1 cellular context compared by ENCODE assay signal in the genomic region with DNA sequence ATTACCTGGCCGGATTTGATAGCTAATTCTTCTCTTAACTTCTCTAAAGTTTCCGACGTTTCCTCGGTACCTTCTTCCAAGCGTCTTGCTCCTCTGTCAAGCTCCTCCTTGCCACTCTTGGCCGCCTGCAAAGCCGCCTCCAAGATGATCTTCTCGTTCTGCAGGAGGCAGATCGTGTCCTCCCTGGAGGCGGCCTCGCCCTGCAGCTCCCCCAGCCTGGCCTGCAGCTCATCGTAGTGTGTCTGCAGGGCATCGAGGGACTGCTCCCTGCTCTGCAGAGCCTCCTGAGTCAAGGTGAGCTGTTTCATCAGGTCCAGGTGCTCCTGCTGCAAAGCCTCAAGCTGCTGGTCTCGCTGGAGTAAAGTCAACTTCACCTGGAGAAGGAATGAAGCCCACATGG.
TF ChIP-seq lines count a peak whose summit lies in the region.

No MANE protein-coding gene starts in this region.

TF ChIP-seq in GM12878, 131 proteins besides CTCF, POLR2A, EP300 and RAD21 (continued from another document):
- TF ChIP-seq, protein P1, sequence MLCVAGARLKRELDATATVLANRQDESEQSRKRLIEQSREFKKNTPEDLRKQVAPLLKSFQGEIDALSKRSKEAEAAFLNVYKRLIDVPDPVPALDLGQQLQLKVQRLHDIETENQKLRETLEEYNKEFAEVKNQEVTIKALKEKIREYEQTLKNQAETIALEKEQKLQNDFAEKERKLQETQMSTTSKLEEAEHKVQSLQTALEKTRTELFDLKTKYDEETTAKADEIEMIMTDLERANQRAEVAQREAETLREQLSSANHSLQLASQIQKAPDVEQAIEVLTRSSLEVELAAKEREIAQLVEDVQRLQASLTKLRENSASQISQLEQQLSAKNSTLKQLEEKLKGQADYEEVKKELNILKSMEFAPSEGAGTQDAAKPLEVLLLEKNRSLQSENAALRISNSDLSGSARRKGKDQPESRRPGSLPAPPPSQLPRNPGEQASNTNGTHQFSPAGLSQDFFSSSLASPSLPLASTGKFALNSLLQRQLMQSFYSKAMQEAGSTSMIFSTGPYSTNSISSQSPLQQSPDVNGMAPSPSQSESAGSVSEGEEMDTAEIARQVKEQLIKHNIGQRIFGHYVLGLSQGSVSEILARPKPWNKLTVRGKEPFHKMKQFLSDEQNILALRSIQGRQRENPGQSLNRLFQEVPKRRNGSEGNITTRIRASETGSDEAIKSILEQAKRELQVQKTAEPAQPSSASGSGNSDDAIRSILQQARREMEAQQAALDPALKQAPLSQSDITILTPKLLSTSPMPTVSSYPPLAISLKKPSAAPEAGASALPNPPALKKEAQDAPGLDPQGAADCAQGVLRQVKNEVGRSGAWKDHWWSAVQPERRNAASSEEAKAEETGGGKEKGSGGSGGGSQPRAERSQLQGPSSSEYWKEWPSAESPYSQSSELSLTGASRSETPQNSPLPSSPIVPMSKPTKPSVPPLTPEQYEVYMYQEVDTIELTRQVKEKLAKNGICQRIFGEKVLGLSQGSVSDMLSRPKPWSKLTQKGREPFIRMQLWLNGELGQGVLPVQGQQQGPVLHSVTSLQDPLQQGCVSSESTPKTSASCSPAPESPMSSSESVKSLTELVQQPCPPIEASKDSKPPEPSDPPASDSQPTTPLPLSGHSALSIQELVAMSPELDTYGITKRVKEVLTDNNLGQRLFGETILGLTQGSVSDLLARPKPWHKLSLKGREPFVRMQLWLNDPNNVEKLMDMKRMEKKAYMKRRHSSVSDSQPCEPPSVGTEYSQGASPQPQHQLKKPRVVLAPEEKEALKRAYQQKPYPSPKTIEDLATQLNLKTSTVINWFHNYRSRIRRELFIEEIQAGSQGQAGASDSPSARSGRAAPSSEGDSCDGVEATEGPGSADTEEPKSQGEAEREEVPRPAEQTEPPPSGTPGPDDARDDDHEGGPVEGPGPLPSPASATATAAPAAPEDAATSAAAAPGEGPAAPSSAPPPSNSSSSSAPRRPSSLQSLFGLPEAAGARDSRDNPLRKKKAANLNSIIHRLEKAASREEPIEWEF (IDR thresholded peaks at IDR 0.05; ENCODE audit: insufficient replicate concordance, low read depth, low read length), result no peak
- TF ChIP-seq, protein P2, sequence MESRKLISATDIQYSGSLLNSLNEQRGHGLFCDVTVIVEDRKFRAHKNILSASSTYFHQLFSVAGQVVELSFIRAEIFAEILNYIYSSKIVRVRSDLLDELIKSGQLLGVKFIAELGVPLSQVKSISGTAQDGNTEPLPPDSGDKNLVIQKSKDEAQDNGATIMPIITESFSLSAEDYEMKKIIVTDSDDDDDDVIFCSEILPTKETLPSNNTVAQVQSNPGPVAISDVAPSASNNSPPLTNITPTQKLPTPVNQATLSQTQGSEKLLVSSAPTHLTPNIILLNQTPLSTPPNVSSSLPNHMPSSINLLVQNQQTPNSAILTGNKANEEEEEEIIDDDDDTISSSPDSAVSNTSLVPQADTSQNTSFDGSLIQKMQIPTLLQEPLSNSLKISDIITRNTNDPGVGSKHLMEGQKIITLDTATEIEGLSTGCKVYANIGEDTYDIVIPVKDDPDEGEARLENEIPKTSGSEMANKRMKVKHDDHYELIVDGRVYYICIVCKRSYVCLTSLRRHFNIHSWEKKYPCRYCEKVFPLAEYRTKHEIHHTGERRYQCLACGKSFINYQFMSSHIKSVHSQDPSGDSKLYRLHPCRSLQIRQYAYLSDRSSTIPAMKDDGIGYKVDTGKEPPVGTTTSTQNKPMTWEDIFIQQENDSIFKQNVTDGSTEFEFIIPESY (IDR thresholded peaks at IDR 0.05), result no peak
- no peak for TF ChIP-seq STAT1 (conservative IDR thresholded peaks at IDR 0.05)
- TF ChIP-seq, protein P3, sequence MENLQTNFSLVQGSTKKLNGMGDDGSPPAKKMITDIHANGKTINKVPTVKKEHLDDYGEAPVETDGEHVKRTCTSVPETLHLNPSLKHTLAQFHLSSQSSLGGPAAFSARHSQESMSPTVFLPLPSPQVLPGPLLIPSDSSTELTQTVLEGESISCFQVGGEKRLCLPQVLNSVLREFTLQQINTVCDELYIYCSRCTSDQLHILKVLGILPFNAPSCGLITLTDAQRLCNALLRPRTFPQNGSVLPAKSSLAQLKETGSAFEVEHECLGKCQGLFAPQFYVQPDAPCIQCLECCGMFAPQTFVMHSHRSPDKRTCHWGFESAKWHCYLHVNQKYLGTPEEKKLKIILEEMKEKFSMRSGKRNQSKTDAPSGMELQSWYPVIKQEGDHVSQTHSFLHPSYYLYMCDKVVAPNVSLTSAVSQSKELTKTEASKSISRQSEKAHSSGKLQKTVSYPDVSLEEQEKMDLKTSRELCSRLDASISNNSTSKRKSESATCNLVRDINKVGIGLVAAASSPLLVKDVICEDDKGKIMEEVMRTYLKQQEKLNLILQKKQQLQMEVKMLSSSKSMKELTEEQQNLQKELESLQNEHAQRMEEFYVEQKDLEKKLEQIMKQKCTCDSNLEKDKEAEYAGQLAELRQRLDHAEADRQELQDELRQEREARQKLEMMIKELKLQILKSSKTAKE (IDR thresholded peaks at IDR 0.05; ENCODE audit: low read depth, poor library complexity, severe bottlenecking), result no peak
- TF ChIP-seq, protein P4, sequence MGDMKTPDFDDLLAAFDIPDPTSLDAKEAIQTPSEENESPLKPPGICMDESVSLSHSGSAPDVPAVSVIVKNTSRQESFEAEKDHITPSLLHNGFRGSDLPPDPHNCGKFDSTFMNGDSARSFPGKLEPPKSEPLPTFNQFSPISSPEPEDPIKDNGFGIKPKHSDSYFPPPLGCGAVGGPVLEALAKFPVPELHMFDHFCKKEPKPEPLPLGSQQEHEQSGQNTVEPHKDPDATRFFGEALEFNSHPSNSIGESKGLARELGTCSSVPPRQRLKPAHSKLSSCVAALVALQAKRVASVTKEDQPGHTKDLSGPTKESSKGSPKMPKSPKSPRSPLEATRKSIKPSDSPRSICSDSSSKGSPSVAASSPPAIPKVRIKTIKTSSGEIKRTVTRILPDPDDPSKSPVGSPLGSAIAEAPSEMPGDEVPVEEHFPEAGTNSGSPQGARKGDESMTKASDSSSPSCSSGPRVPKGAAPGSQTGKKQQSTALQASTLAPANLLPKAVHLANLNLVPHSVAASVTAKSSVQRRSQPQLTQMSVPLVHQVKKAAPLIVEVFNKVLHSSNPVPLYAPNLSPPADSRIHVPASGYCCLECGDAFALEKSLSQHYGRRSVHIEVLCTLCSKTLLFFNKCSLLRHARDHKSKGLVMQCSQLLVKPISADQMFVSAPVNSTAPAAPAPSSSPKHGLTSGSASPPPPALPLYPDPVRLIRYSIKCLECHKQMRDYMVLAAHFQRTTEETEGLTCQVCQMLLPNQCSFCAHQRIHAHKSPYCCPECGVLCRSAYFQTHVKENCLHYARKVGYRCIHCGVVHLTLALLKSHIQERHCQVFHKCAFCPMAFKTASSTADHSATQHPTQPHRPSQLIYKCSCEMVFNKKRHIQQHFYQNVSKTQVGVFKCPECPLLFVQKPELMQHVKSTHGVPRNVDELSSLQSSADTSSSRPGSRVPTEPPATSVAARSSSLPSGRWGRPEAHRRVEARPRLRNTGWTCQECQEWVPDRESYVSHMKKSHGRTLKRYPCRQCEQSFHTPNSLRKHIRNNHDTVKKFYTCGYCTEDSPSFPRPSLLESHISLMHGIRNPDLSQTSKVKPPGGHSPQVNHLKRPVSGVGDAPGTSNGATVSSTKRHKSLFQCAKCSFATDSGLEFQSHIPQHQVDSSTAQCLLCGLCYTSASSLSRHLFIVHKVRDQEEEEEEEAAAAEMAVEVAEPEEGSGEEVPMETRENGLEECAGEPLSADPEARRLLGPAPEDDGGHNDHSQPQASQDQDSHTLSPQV (IDR thresholded peaks at IDR 0.05), result no peak
